Comparison of ENCODE assay signal across 16 cellular contexts in genomic region chr11:132073787-132074186, GRCh38.
"Had no signal": no experiment of that assay in that cellular context is flagged by ENCODE, and none has a peak within 500 bp of the region (broad histone marks: within the 10 kb centered on the region; RNA-seq: fewer than 3 reads in every experiment).

No MANE protein-coding gene starts in this region.

- H3K27ac ChIP-seq: thoracic aorta had no signal

- H3K4me1 Mint-ChIP-seq: activated CD4-positive, alpha-beta T cell treated with anti-CD3 and anti-CD28 coated beads, Interleukin-2, amount 10 ng/mL, durations not matched to agents 24 days and 14 days; activated naive CD8-positive, alpha-beta T cell treated with anti-CD3 and anti-CD28 coated beads, Interleukin-2, amount 50 U/mL, for 24 hours; stimulated activated naive CD8-positive, alpha-beta T cell treated with anti-CD3 and anti-CD28 coated beads, Interleukin-15, amount 100 ng/mL, for 72 hours had no signal

- H3K36me3 Mint-ChIP-seq: natural killer cell treated with Interleukin-12 subunit alpha and Interleukin-12 subunit beta and Interleukin-15 and Interleukin-18, amount 100 ng/mL, for 72 hours had no signal

- H3K27me3 Mint-ChIP-seq: activated CD4-positive, alpha-beta T cell treated with anti-CD3 and anti-CD28 coated beads, Interleukin-2, amount 10 ng/mL, durations not matched to agents 24 days and 14 days; activated naive CD8-positive, alpha-beta T cell treated with anti-CD3 and anti-CD28 coated beads, Interleukin-2, amount 50 U/mL, for 24 hours; effector memory CD8-positive, alpha-beta T cell; natural killer cell treated with Interleukin-12 subunit alpha and Interleukin-12 subunit beta and Interleukin-15 and Interleukin-18, amount 100 ng/mL, for 72 hours; stimulated activated naive CD8-positive, alpha-beta T cell treated with anti-CD3 and anti-CD28 coated beads, Interleukin-15, amount 100 ng/mL, for 72 hours had no signal

- H3K9me3 Mint-ChIP-seq: activated CD4-positive, alpha-beta T cell treated with anti-CD3 and anti-CD28 coated beads, Interleukin-2, amount 10 ng/mL, durations not matched to agents 24 days and 14 days; stimulated activated naive CD8-positive, alpha-beta T cell treated with anti-CD3 and anti-CD28 coated beads, Interleukin-15, amount 100 ng/mL, for 72 hours had no signal

- H3K27ac Mint-ChIP-seq: activated CD4-positive, alpha-beta T cell treated with anti-CD3 and anti-CD28 coated beads, Interleukin-2, amount 10 ng/mL, durations not matched to agents 24 days and 14 days; activated naive CD8-positive, alpha-beta T cell treated with anti-CD3 and anti-CD28 coated beads, Interleukin-2, amount 50 U/mL, for 24 hours; effector memory CD8-positive, alpha-beta T cell; natural killer cell treated with Interleukin-12 subunit alpha and Interleukin-12 subunit beta and Interleukin-15 and Interleukin-18, amount 100 ng/mL, for 72 hours; stimulated activated naive CD8-positive, alpha-beta T cell treated with anti-CD3 and anti-CD28 coated beads, Interleukin-15, amount 100 ng/mL, for 72 hours; T-helper 1 cell treated with Interleukin-12 subunit alpha and Interleukin-12 subunit beta and Interleukin-4 antibody, amounts not matched to agents 30 μg/mL and 1 μg/mL, for 36 hours had no signal

- H3K36me3 ChIP-seq: thoracic aorta had no signal

- H3K4me3 ChIP-seq: lung, mucosa of descending colon, thoracic aorta had no signal

- H3K9me3 ChIP-seq: thoracic aorta had no signal

- DNase-seq: activated CD4-positive, alpha-beta T cell treated with anti-CD3 and anti-CD28 coated beads, Interleukin-2, amount 10 ng/mL, durations not matched to agents 24 days and 14 days; activated CD8-positive, alpha-beta memory T cell treated with anti-CD3 and anti-CD28 coated beads for 24 hours; activated naive CD4-positive, alpha-beta T cell treated with Interleukin-2 at 50 U/mL for 16 hours; activated naive CD8-positive, alpha-beta T cell treated with anti-CD3 and anti-CD28 coated beads, Interleukin-2, amount 50 U/mL, for 24 hours; cortex of kidney; effector memory CD8-positive, alpha-beta T cell; erythroblast; glutamatergic neuron; left colon; mucosa of descending colon; stimulated activated CD4-positive, alpha-beta T cell treated with anti-CD3 and anti-CD28 coated beads, Interleukin-4, amount 100 ng/mL, for 4 hours; stimulated activated naive CD8-positive, alpha-beta T cell treated with anti-CD3 and anti-CD28 coated beads, Interleukin-15, amount 100 ng/mL, for 72 hours had no signal

- H3K4me3 Mint-ChIP-seq: activated CD4-positive, alpha-beta T cell treated with anti-CD3 and anti-CD28 coated beads, Interleukin-2, amount 10 ng/mL, durations not matched to agents 24 days and 14 days; activated naive CD8-positive, alpha-beta T cell treated with anti-CD3 and anti-CD28 coated beads, Interleukin-2, amount 50 U/mL, for 24 hours; effector memory CD8-positive, alpha-beta T cell; natural killer cell treated with Interleukin-12 subunit alpha and Interleukin-12 subunit beta and Interleukin-15 and Interleukin-18, amount 100 ng/mL, for 72 hours; stimulated activated naive CD8-positive, alpha-beta T cell treated with anti-CD3 and anti-CD28 coated beads, Interleukin-15, amount 100 ng/mL, for 72 hours; T-helper 1 cell treated with Interleukin-12 subunit alpha and Interleukin-12 subunit beta and Interleukin-4 antibody, amounts not matched to agents 30 μg/mL and 1 μg/mL, for 36 hours had no signal
